In genomic region chr6:165872311-165872710, GRCh38 we compare ENCODE assay signal across 23 cellular contexts.
"Had no signal": no experiment of that assay in that cellular context is flagged by ENCODE, and none has a peak within 500 bp of the region (broad histone marks: within the 10 kb centered on the region; RNA-seq: fewer than 3 reads in every experiment).

No MANE protein-coding gene starts in this region.

- H3K36me3 Mint-ChIP-seq: stimulated activated memory B cell treated with anti-CD40 and anti-IgM and Interleukin-4, amounts not matched to agents 10 μg/mL and 1 μg/mL and 100 μg/mL, for 72 hours had no signal

- H3K4me1 ChIP-seq: colonic mucosa, left lung, prostate gland, spleen, upper lobe of left lung had no signal

- H3K27me3 Mint-ChIP-seq: stimulated activated memory B cell treated with anti-CD40 and anti-IgM and Interleukin-4, amounts not matched to agents 10 μg/mL and 1 μg/mL and 100 μg/mL, for 72 hours had no signal

- H3K4me1 Mint-ChIP-seq: central memory CD8-positive, alpha-beta T cell; naive thymus-derived CD4-positive, alpha-beta T cell; stimulated activated memory B cell treated with anti-CD40 and anti-IgM and Interleukin-4, amounts not matched to agents 10 μg/mL and 1 μg/mL and 100 μg/mL, for 72 hours had no signal

- ATAC-seq: left cardiac atrium; left lung; naive thymus-derived CD4-positive, alpha-beta T cell; right cardiac atrium; stimulated activated memory B cell treated with anti-CD40 and anti-IgM and Interleukin-4, amounts not matched to agents 10 μg/mL and 1 μg/mL and 100 μg/mL, for 72 hours had no signal

- H3K4me3 Mint-ChIP-seq: central memory CD8-positive, alpha-beta T cell; naive thymus-derived CD4-positive, alpha-beta T cell; nephron; stimulated activated memory B cell treated with anti-CD40 and anti-IgM and Interleukin-4, amounts not matched to agents 10 μg/mL and 1 μg/mL and 100 μg/mL, for 72 hours; stimulated activated naive CD8-positive, alpha-beta T cell treated with anti-CD3 and anti-CD28 coated beads, Interleukin-15, Interleukin-2, amounts not matched to agents 100 ng/mL and 50 ng/mL, for 24 hours had no signal

- DNase-seq: colonic mucosa; dermis blood vessel endothelial cell; effector memory CD4-positive, alpha-beta T cell; esophagus squamous epithelium; heart left ventricle; hippocampal formation; left cardiac atrium; left lung; mesendoderm; midbrain; naive thymus-derived CD4-positive, alpha-beta T cell; spleen; stimulated activated CD4-positive, alpha-beta T cell treated with anti-CD3 and anti-CD28 coated beads, Interleukin-4, amount 100 ng/mL, for 4 hours; upper lobe of left lung had no signal

- H3K27ac Mint-ChIP-seq: naive thymus-derived CD4-positive, alpha-beta T cell; nephron; stimulated activated memory B cell treated with anti-CD40 and anti-IgM and Interleukin-4, amounts not matched to agents 10 μg/mL and 1 μg/mL and 100 μg/mL, for 72 hours; stimulated activated naive CD8-positive, alpha-beta T cell treated with anti-CD3 and anti-CD28 coated beads, Interleukin-15, Interleukin-2, amounts not matched to agents 100 ng/mL and 50 ng/mL, for 24 hours had no signal

- H3K4me3 ChIP-seq: colonic mucosa, esophagus squamous epithelium, heart left ventricle, left lung, prostate gland, skin epidermis, spleen, thoracic aorta, tibial nerve, upper lobe of left lung had no signal

- H3K27ac ChIP-seq: colonic mucosa, esophagus squamous epithelium, left lung, prostate gland, skin epidermis, spleen, thoracic aorta, upper lobe of left lung had no signal

- H3K27me3 ChIP-seq: colonic mucosa, esophagus squamous epithelium, tibial nerve, upper lobe of left lung had no signal

- H3K9me3 Mint-ChIP-seq: stimulated activated naive CD8-positive, alpha-beta T cell treated with anti-CD3 and anti-CD28 coated beads, Interleukin-15, Interleukin-2, amounts not matched to agents 100 ng/mL and 50 ng/mL, for 24 hours had no signal

- H3K36me3 ChIP-seq: colonic mucosa, esophagus squamous epithelium, heart left ventricle, left lung, prostate gland, spleen, thoracic aorta, tibial nerve, upper lobe of left lung had no signal

- H3K9me3 ChIP-seq: colonic mucosa, prostate gland had no signal
